Comparison of ENCODE assay signal across 8 cellular contexts in the genomic region with DNA sequence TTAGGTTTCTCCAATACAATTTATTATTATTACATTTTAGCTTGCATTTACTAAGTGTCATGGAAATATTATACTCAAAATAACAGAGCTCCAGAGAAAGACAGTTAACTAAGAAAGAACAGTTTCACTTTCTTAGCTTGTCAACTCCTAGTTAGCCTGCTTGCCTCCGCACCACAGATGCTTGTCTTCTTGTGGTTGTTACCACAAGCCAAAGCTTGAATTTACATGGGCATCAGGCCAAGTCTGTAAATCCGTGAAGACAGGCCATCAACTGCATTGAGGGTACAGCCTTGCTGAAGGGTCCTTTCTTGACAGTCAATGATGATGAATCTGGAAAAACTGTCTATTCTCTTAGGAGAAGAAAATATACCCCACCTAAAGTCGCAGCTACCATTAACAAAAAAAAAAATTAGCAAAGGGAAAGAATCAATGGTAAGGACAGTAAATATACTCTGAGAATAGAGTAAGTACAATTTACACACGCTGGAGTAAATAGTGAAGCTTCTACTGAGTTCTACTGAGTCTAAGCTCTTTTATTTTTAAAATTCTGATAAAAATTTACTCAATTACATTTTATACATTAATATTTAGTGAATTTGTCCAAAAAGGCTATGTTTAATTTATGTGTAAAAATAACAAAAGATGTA. TPM values are rescaled to one million over a fixed set of nuclear protein-coding genes. Genes with fewer than 3 reads are reported as not detected.
DNase-seq lines count a peak whose midpoint lies in the region; ATAC-seq and TF ChIP-seq lines count a peak whose summit lies in the region.

No MANE protein-coding gene starts in this region.

- TF ChIP-seq CTCF in AG04449 (IDR thresholded peaks at IDR 0.05; ENCODE audit: insufficient read depth, low read length, missing control alignments) (no peak), Peyer's patch (IDR thresholded peaks at IDR 0.05) (no peak), nephron progenitor cell (IDR thresholded peaks at IDR 0.05) (no peak), endothelial cell (IDR thresholded peaks at IDR 0.05; ENCODE audit: unreplicated experiment) (no peak)

- peaks cover 0 to 5% of the 10 kb centered on the region in 2 donors for H3K36me3 Mint-ChIP-seq in activated naive CD4-positive, alpha-beta T cell treated with anti-CD3 and anti-CD28 coated beads, Interleukin-2, amount 50 U/mL, for 72 hours
- peaks cover 64% of the 10 kb centered on the region for H3K36me3 Mint-ChIP-seq in nephron progenitor cell (ENCODE audit: low read depth)
- H3K36me3 Mint-ChIP-seq in endothelial cell (ENCODE audit: low read depth, unreplicated experiment): peaks cover 3% of the 10 kb centered on the region

- peak overlapping the region in 1 of 2 donors; percentile 53 for H3K27ac Mint-ChIP-seq in activated naive CD4-positive, alpha-beta T cell treated with anti-CD3 and anti-CD28 coated beads, Interleukin-2, amount 50 U/mL, for 72 hours
- peak overlapping the region; percentile 18 for H3K27ac Mint-ChIP-seq in nephron progenitor cell
- H3K27ac Mint-ChIP-seq in endothelial cell (ENCODE audit: unreplicated experiment): no peak overlapping the region

- ATAC-seq in GM18867 (IDR thresholded peaks at IDR 0.05; ENCODE audit: unreplicated experiment): peak; percentile 92
- ATAC-seq in HG03159 (IDR thresholded peaks at IDR 0.05; ENCODE audit: unreplicated experiment): peak; percentile 84
- peak; percentile 96 to 98 for ATAC-seq in activated naive CD4-positive, alpha-beta T cell treated with anti-CD3 and anti-CD28 coated beads, Interleukin-2, amount 50 U/mL, for 72 hours

- H3K27ac ChIP-seq in Peyer's patch: no peak overlapping the region

- H3K27me3 ChIP-seq in Peyer's patch: no peaks in the 10 kb centered on the region

- no peaks in the 10 kb centered on the region for H3K4me1 Mint-ChIP-seq in nephron progenitor cell
- no peaks in the 10 kb centered on the region for H3K4me1 Mint-ChIP-seq in endothelial cell (ENCODE audit: unreplicated experiment)

- TF ChIP-seq POLR2A in Peyer's patch (IDR thresholded peaks at IDR 0.05): no peak

- no peaks in the 10 kb centered on the region for H3K9me3 ChIP-seq in Peyer's patch

- H3K27me3 Mint-ChIP-seq in nephron progenitor cell (ENCODE audit: low read depth, poor library complexity) (no peaks in the 10 kb centered on the region), endothelial cell (ENCODE audit: unreplicated experiment) (no peaks in the 10 kb centered on the region)

- H3K4me3 Mint-ChIP-seq in nephron progenitor cell: no peak overlapping the region
- H3K4me3 Mint-ChIP-seq in endothelial cell (ENCODE audit: unreplicated experiment): no peak overlapping the region

- H3K9me3 Mint-ChIP-seq in activated naive CD4-positive, alpha-beta T cell treated with anti-CD3 and anti-CD28 coated beads, Interleukin-2, amount 50 U/mL, for 72 hours: no peaks in the 10 kb centered on the region
- H3K9me3 Mint-ChIP-seq in nephron progenitor cell: no peaks in the 10 kb centered on the region
- H3K9me3 Mint-ChIP-seq in endothelial cell (ENCODE audit: unreplicated experiment): no peaks in the 10 kb centered on the region

- H3K4me1 ChIP-seq in Peyer's patch: peaks cover 0 to 5% (median 0%) of the 10 kb centered on the region in 4 donors

- POLR2A ChIA-PET in AG04449 (lab: Yijun Ruan, JAX): interaction anchor here (0.6 to 1.1 kb wide), 5 partner anchors 24 to 179 kb away, joined by 3 to 4 read pairs (median 3); no protein-coding TSS in a partner anchor

- no peak overlapping the region for H3K4me3 ChIP-seq in AG04449 (ENCODE audit: low read depth, low read length)
- no peak overlapping the region for H3K4me3 ChIP-seq in Peyer's patch

- DNase-seq in AG04449 (ENCODE audit: low read depth, low spot score) (peak; percentile 24), Peyer's patch (peak in 2 of 3 donors; percentile 56 to 72), nephron progenitor cell (no peak), endothelial cell (ENCODE audit: low spot score) (no peak), NCI-H226 (no peak)
- DNase-seq in activated naive CD4-positive, alpha-beta T cell treated with anti-CD3 and anti-CD28 coated beads, Interleukin-2, amount 50 U/mL, for 72 hours (ENCODE audit: low spot score in 2 of 2): peak in 1 of 2 donors; percentile 47

- CTCF ChIA-PET in AG04449 (lab: Yijun Ruan, JAX): interaction anchor here (0.6 to 1.4 kb wide), 3 partner anchors 16 to 118 kb away, joined by 3 read pairs; partner anchors contain the start of gene DENND5A

- H3K36me3 ChIP-seq in Peyer's patch: peaks cover 0 to 8% (median 0%) of the 10 kb centered on the region in 3 donors

RNA-seq across cellular contexts. Expression of gene DENND5A, which starts 15.6 kb away (rescaled TPM):
- total RNA-seq in Peyer's patch: 10 to 100 TPM in 3 of 4 donors, 1 to 10 TPM in 1; 6.1 to 67.7 (median 23.2) TPM
- 10 to 100 TPM; 66.4 to 94.0 TPM for total RNA-seq in activated naive CD4-positive, alpha-beta T cell treated with anti-CD3 and anti-CD28 coated beads, Interleukin-2, amount 50 U/mL, for 72 hours
- total RNA-seq in endothelial cell (ENCODE audit: unreplicated experiment): 59.5 TPM

RNA-seq across cellular contexts. Expression of gene TMEM41B, which starts 33.6 kb away (rescaled TPM):
- 10 to 100 TPM; 18.2 to 82.1 (median 72.6) TPM for total RNA-seq in Peyer's patch
- total RNA-seq in activated naive CD4-positive, alpha-beta T cell treated with anti-CD3 and anti-CD28 coated beads, Interleukin-2, amount 50 U/mL, for 72 hours: 10 to 100 TPM; 30.5 to 41.1 TPM
- 31.6 TPM for total RNA-seq in endothelial cell (ENCODE audit: unreplicated experiment)

Comparison
In these comparisons a context has a peak if more than half of its experiments do, and no peak if none do; other contexts are left out.
1. DNase-seq: peak in AG04449 (single experiment) and Peyer's patch (2 of 3); none in nephron progenitor cell (single experiment), endothelial cell (single experiment) and NCI-H226 (single experiment).
2. Peak in every context shown above with its lines, with median percentiles within 50 percentile points of each other: ATAC-seq.